Comparison of ENCODE assay signal across 18 cellular contexts in the genomic region with DNA sequence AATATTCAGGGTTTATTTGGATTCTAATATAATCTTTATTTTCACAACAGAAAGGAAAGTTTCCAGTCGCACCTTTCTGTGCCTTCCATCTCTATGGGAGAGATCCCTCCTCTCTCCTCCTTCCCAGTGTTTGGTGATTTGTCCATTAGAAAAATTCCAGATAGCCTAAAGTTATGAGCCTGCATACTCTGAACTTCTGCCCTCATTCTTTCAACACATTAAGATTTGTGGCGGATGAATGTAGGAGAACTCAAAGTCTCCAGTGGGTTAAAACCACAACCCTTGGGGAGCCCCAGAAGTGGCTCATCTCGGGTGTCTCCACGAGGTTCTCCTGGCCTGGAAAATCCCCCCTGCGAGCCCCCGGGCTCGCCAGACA. TPM values are rescaled to one million over a fixed set of nuclear protein-coding genes. Genes with fewer than 3 reads are reported as not detected.
DNase-seq lines count a peak whose midpoint lies in the region; ATAC-seq, FAIRE-seq and TF ChIP-seq lines count a peak whose summit lies in the region.
"Had no signal": no experiment of that assay in that cellular context is flagged by ENCODE, and none has a peak within 500 bp of the region (broad histone marks: within the 10 kb centered on the region; RNA-seq: fewer than 3 reads in every experiment).

No MANE protein-coding gene starts in this region.

- WGBS in iPS DF 6.9 (ENCODE audit: insufficient coverage, insufficient read length) = no CpG with 5 or more reads among the region's 7 CpGs

- peaks cover 24% of the 10 kb centered on the region for H3K4me1 ChIP-seq in GM23338 (ENCODE audit: insufficient read depth)
- H3K4me1 ChIP-seq in iPS DF 6.9 (ENCODE audit: control insufficient read depth, insufficient read depth, low read length) = 0 out of 2 replicates have a peak, but pooled peaks cover 2% of the 10 kb centered on the region
- peaks cover 4% of the 10 kb centered on the region for H3K4me1 ChIP-seq in rectal smooth muscle tissue (ENCODE audit: control insufficient read depth, insufficient read depth, low read length)
- no peaks in the 10 kb centered on the region for H3K4me1 ChIP-seq in BE2C
- peaks cover 10% of the 10 kb centered on the region for H3K4me1 ChIP-seq in CD4-positive, alpha-beta memory T cell (ENCODE audit: insufficient read depth, low read length)
- H3K4me1 ChIP-seq: parathyroid adenoma had no signal

- H3K27me3 ChIP-seq in GM23338 (ENCODE audit: insufficient read depth) = peaks cover 69% of the 10 kb centered on the region
- peaks cover 3% of the 10 kb centered on the region; the same call in 1 of the 2 replicates for H3K27me3 ChIP-seq in iPS DF 6.9 (ENCODE audit: control insufficient read depth, insufficient read depth, low read length)
- peaks cover 25% of the 10 kb centered on the region for H3K27me3 ChIP-seq in rectal smooth muscle tissue (ENCODE audit: control insufficient read depth, insufficient read depth, low read length)
- H3K27me3 ChIP-seq in BE2C = peaks cover 52% of the 10 kb centered on the region
- H3K27me3 ChIP-seq in CD4-positive, alpha-beta memory T cell (ENCODE audit: insufficient read depth, low read length) = peaks cover 20% of the 10 kb centered on the region

- no peak for DNase-seq in GM23338 (ENCODE audit: low spot score)
- no peak for DNase-seq in RWPE1 (ENCODE audit: low spot score)
- no peak for DNase-seq in iPS DF 6.9 (ENCODE audit: low read depth, low spot score)
- DNase-seq in BE2C = no peak
- DNase-seq in GM12891 (ENCODE audit: insufficient read length, low spot score) = no peak
- DNase-seq in CD4-positive, alpha-beta memory T cell = no peak
- DNase-seq in activated CD4-positive, alpha-beta T cell treated with anti-CD3 and anti-CD28 coated beads for 1 hour = no peak
- DNase-seq: activated CD4-positive, alpha-beta memory T cell treated with anti-CD3 and anti-CD28 coated beads, Interleukin-2, amount 10 ng/mL, durations not matched to agents 7 days and 5 days; AML-193; DMS79; mesenchymal stem cell; NCI-H1436; stimulated activated naive CD8-positive, alpha-beta T cell treated with anti-CD3 and anti-CD28 coated beads, Interleukin-15, amount 100 ng/mL, for 72 hours had no signal

- no peak overlapping the region for H3K9ac ChIP-seq in rectal smooth muscle tissue (ENCODE audit: low read length)
- H3K9ac ChIP-seq: parathyroid adenoma had no signal

- H3K36me3 ChIP-seq in GM23338 (ENCODE audit: insufficient read depth) (no peaks in the 10 kb centered on the region), iPS DF 6.9 (ENCODE audit: control insufficient read depth, insufficient read depth, low read length) (no peaks in the 10 kb centered on the region), rectal smooth muscle tissue (ENCODE audit: control insufficient read depth, insufficient read depth, low read length) (no peaks in the 10 kb centered on the region), BE2C (no peaks in the 10 kb centered on the region)
- no peaks in the 10 kb centered on the region for H3K36me3 ChIP-seq in CD4-positive, alpha-beta memory T cell (ENCODE audit: insufficient read depth, low read length)

- peak overlapping the region; percentile 99 for H2AFZ ChIP-seq in GM23338
- H2AFZ ChIP-seq: parathyroid adenoma had no signal

- POLR2A ChIA-PET in RWPE1 (lab: Yijun Ruan, JAX; ENCODE audit: low non-redundant PET) = no interaction called here
- POLR2A ChIA-PET in CD4-positive, alpha-beta memory T cell (lab: Charles Lee; ENCODE audit: partially characterized antibody) = no interaction called here

- peak overlapping the region; percentile 88 for H3K4me3 Mint-ChIP-seq in GM23338
- peak overlapping the region in 3 of 8 donors; percentile 20 to 63 (median 23) for H3K4me3 Mint-ChIP-seq in CD4-positive, alpha-beta memory T cell
- H3K4me3 Mint-ChIP-seq: activated CD4-positive, alpha-beta memory T cell treated with anti-CD3 and anti-CD28 coated beads, Interleukin-2, amount 10 ng/mL, durations not matched to agents 7 days and 5 days had no signal

- peak overlapping the region; percentile 79 for H3K4me3 ChIP-seq in GM23338
- H3K4me3 ChIP-seq in iPS DF 6.9 (ENCODE audit: low read length) = peak overlapping the region; percentile 56; the same call in 1 of the 2 replicates
- peak overlapping the region; percentile 33 for H3K4me3 ChIP-seq in rectal smooth muscle tissue (ENCODE audit: low read length)
- H3K4me3 ChIP-seq in BE2C (ENCODE audit: low read depth, low read length) = no peak overlapping the region
- H3K4me3 ChIP-seq in CD4-positive, alpha-beta memory T cell (ENCODE audit: low read length in 2 of 2) = no peak overlapping the region

- H3K27ac ChIP-seq in GM23338 (ENCODE audit: low read depth) (no peak overlapping the region), RWPE1 (peak overlapping the region; percentile 89), iPS DF 6.9 (ENCODE audit: low read length) (no peak overlapping the region), rectal smooth muscle tissue (ENCODE audit: low read depth, low read length) (no peak overlapping the region)
- no peak overlapping the region for H3K27ac ChIP-seq in CD4-positive, alpha-beta memory T cell (ENCODE audit: low read depth, low read length)
- H3K27ac ChIP-seq: parathyroid adenoma had no signal

- H3K9me3 Mint-ChIP-seq in GM23338 = no peaks in the 10 kb centered on the region
- H3K9me3 Mint-ChIP-seq in CD4-positive, alpha-beta memory T cell = no peaks in the 10 kb centered on the region
- H3K9me3 Mint-ChIP-seq: activated CD4-positive, alpha-beta memory T cell treated with anti-CD3 and anti-CD28 coated beads, Interleukin-2, amount 10 ng/mL, durations not matched to agents 7 days and 5 days; stimulated activated naive CD8-positive, alpha-beta T cell treated with anti-CD3 and anti-CD28 coated beads, Interleukin-15, amount 100 ng/mL, for 72 hours had no signal

- FAIRE-seq in GM12891 (lab: Jason Lieb, UNC) = no peak
- FAIRE-seq: TTC549 had no signal

- H3K9me3 ChIP-seq in iPS DF 6.9 (ENCODE audit: control insufficient read depth, insufficient read depth, low read length) (no peaks in the 10 kb centered on the region), BE2C (no peaks in the 10 kb centered on the region; the same call in 1 of the 2 replicates)
- H3K9me3 ChIP-seq in CD4-positive, alpha-beta memory T cell (ENCODE audit: control insufficient read depth in 1 of 2, low read length in 2 of 2) = no peaks in the 10 kb centered on the region

- no peaks in the 10 kb centered on the region for H4K20me1 ChIP-seq in GM23338 (replicated peaks; ENCODE audit: insufficient read depth)

- no peaks in the 10 kb centered on the region for H3K9me2 ChIP-seq in GM23338 (ENCODE audit: insufficient read depth)

- TF ChIP-seq POLR2A in GM12891 (IDR thresholded peaks at IDR 0.05; ENCODE audit: low read depth, low read length) = no peak

- peaks cover 26% of the 10 kb centered on the region for H3K4me1 Mint-ChIP-seq in GM23338
- H3K4me1 Mint-ChIP-seq in CD4-positive, alpha-beta memory T cell = peaks cover 2 to 15% (median 7%) of the 10 kb centered on the region in 4 donors

- CTCF ChIA-PET in RWPE1 (lab: Yijun Ruan, JAX) = interaction anchor here (0.7 kb wide), 1 partner anchor 248 kb away, joined by 3 read pairs; no protein-coding TSS in a partner anchor
- CTCF ChIA-PET in CD4-positive, alpha-beta memory T cell (lab: Charles Lee; ENCODE audit: partially characterized antibody) = no interaction called here

- H3F3A ChIP-seq in GM23338 (replicated peaks; ENCODE audit: low read depth) = no peaks in the 10 kb centered on the region

- peak overlapping the region; percentile 94 for H3K4me2 ChIP-seq in GM23338

- no peaks in the 10 kb centered on the region for H3K36me3 Mint-ChIP-seq in GM23338 (ENCODE audit: low read depth)
- H3K36me3 Mint-ChIP-seq in CD4-positive, alpha-beta memory T cell = no peaks in the 10 kb centered on the region

- intact Hi-C loops in CD4-positive, alpha-beta memory T cell (cut with micrococcal nuclease) = no loop called here

- ATAC-seq in GM23338 = no peak

- H3K27me3 Mint-ChIP-seq in GM23338 (ENCODE audit: insufficient read depth, low read depth, poor library complexity) = peaks cover 27% of the 10 kb centered on the region
- peaks cover 36 to 38% of the 10 kb centered on the region in 2 donors for H3K27me3 Mint-ChIP-seq in CD4-positive, alpha-beta memory T cell

- H3K27ac Mint-ChIP-seq in GM23338 = no peak overlapping the region
- no peak overlapping the region for H3K27ac Mint-ChIP-seq in CD4-positive, alpha-beta memory T cell
- H3K27ac Mint-ChIP-seq: activated CD4-positive, alpha-beta memory T cell treated with anti-CD3 and anti-CD28 coated beads, Interleukin-2, amount 10 ng/mL, durations not matched to agents 7 days and 5 days; stimulated activated naive CD8-positive, alpha-beta T cell treated with anti-CD3 and anti-CD28 coated beads, Interleukin-15, amount 100 ng/mL, for 72 hours had no signal

- no peak for TF ChIP-seq CTCF in GM23338 (conservative IDR thresholded peaks at IDR 0.05; ENCODE audit: low read depth in 2 of 2)
- TF ChIP-seq CTCF in RWPE1 (conservative IDR thresholded peaks at IDR 0.05; ENCODE audit: low read depth) = no peak
- no peak for TF ChIP-seq CTCF in BE2C (IDR thresholded peaks at IDR 0.05; ENCODE audit: low read depth, low read length)

- H3K79me2 ChIP-seq in GM23338 (replicated peaks; ENCODE audit: insufficient read depth) = no peaks in the 10 kb centered on the region
- H3K79me2 ChIP-seq: parathyroid adenoma had no signal

TF ChIP-seq in GM23338, 12 proteins besides CTCF, POLR2A, EP300 and RAD21:
- TF ChIP-seq NANOG (IDR thresholded peaks at IDR 0.05; ENCODE audit: borderline replicate concordance) = no peak
- TF ChIP-seq EZH2 (IDR thresholded peaks at IDR 0.05; ENCODE audit: low read depth, unreplicated experiment) = peak; percentile 24
- TF ChIP-seq POLR2AphosphoS5 (IDR thresholded peaks at IDR 0.05; ENCODE audit: low read depth) = no peak
- TF ChIP-seq EZH2phosphoT487 (IDR thresholded peaks at IDR 0.05; ENCODE audit: unreplicated experiment) = no peak

TF ChIP-seq in GM12891, 5 proteins besides CTCF, POLR2A, EP300 and RAD21:
- TF ChIP-seq POU2F2 (IDR thresholded peaks at IDR 0.05; ENCODE audit: low read depth, low read length) = no peak
- no peak for TF ChIP-seq PAX5 (IDR thresholded peaks at IDR 0.05; ENCODE audit: insufficient read depth, low read length, severe bottlenecking)
- TF ChIP-seq SPI1 (IDR thresholded peaks at IDR 0.05; ENCODE audit: low read depth, low read length) = no peak
- TF ChIP-seq POLR2AphosphoS5 (IDR thresholded peaks at IDR 0.05; ENCODE audit: low read depth, low read length) = no peak
- no peak for TF ChIP-seq TAF1 (IDR thresholded peaks at IDR 0.05; ENCODE audit: low read depth, low read length)

RNA-seq across cellular contexts. Expression of a gene that starts 3.6 kb away (rescaled TPM):
- 1.7 and 2.3 TPM in 2 replicates for total RNA-seq in GM23338 (2014; rRNA removed; shearing (Covaris generic))
- 1.8 and 1.9 TPM in 2 replicates for polyA plus RNA-seq in GM23338 (2016; fragmentation: Nextera tagmentation; extraction: Ambion mirVana)
- polyA plus RNA-seq in BE2C (2012; ENCODE audit: insufficient read depth, insufficient read length, low read depth) = not detected
- not detected for polyA plus RNA-seq in GM12891 (2012; ENCODE audit: low read depth, missing spikeins)
- total RNA-seq in CD4-positive, alpha-beta memory T cell = not detected
- not detected for polyA plus RNA-seq in CD4-positive, alpha-beta memory T cell
- total RNA-seq: activated CD4-positive, alpha-beta memory T cell treated with anti-CD3 and anti-CD28 coated beads, Interleukin-2, amount 10 ng/mL, durations not matched to agents 7 days and 5 days; OCI-LY7; SK-MEL-5 had no signal

Comparison
In these comparisons a context has a peak if more than half of its experiments do, and no peak if none do; other contexts are left out.
1. H3K4me3 ChIP-seq: peak in GM23338 (single experiment), iPS DF 6.9 (single experiment) and rectal smooth muscle tissue (single experiment); none in BE2C (single experiment) and CD4-positive, alpha-beta memory T cell (0 of 2).